In genomic region chr7:128707752-128708151, GRCh38 we compare ENCODE assay signal across 23 cellular contexts.
"Had no signal": no experiment of that assay in that cellular context is flagged by ENCODE, and none has a peak within 500 bp of the region (broad histone marks: within the 10 kb centered on the region; RNA-seq: fewer than 3 reads in every experiment).

No MANE protein-coding gene starts in this region.

- H3K4me1 Mint-ChIP-seq: memory B cell; mesothelial cell of epicardium; naive B cell; neural crest cell; stimulated activated memory B cell treated with anti-CD40 and anti-IgM and Interleukin-4, amounts not matched to agents 10 μg/mL and 1 μg/mL and 100 μg/mL, for 72 hours had no signal

- H3K27ac Mint-ChIP-seq: memory B cell; mesothelial cell of epicardium; naive B cell; natural killer cell treated with Interleukin-12 subunit alpha and Interleukin-12 subunit beta and Interleukin-15 and Interleukin-18, amount 100 ng/mL, for 72 hours; stimulated activated memory B cell treated with anti-CD40 and anti-IgM and Interleukin-4, amounts not matched to agents 10 μg/mL and 1 μg/mL and 100 μg/mL, for 72 hours; type B pancreatic cell had no signal

- ATAC-seq: left lobe of liver; mucosa of descending colon; natural killer cell treated with Interleukin-12 subunit alpha and Interleukin-12 subunit beta and Interleukin-15 and Interleukin-18, amount 100 ng/mL, for 72 hours; stimulated activated memory B cell treated with anti-CD40 and anti-IgM and Interleukin-4, amounts not matched to agents 10 μg/mL and 1 μg/mL and 100 μg/mL, for 72 hours; stimulated activated naive CD8-positive, alpha-beta T cell treated with anti-CD3 and anti-CD28 coated beads, Interleukin-15, Interleukin-2, amounts not matched to agents 100 U/mL and 50 U/mL, for 24 hours had no signal

- DNase-seq: dermis blood vessel endothelial cell; effector memory CD4-positive, alpha-beta T cell; kidney; mucosa of descending colon; naive B cell; spleen; stimulated activated CD4-positive, alpha-beta T cell treated with anti-CD3 and anti-CD28 coated beads, Interleukin-4, amount 100 ng/mL, for 4 hours; stimulated activated naive CD8-positive, alpha-beta T cell treated with anti-CD3 and anti-CD28 coated beads, Interleukin-15, Interleukin-2, amounts not matched to agents 100 U/mL and 50 U/mL, for 24 hours; substantia nigra; testis; tibial artery had no signal

- H3K4me3 Mint-ChIP-seq: memory B cell; mesothelial cell of epicardium; naive B cell; natural killer cell treated with Interleukin-12 subunit alpha and Interleukin-12 subunit beta and Interleukin-15 and Interleukin-18, amount 100 ng/mL, for 72 hours; neural crest cell; stimulated activated memory B cell treated with anti-CD40 and anti-IgM and Interleukin-4, amounts not matched to agents 10 μg/mL and 1 μg/mL and 100 μg/mL, for 72 hours; type B pancreatic cell had no signal

- H3K36me3 ChIP-seq: prostate gland, right atrium auricular region, spleen, tibial artery had no signal

- H3K9me3 Mint-ChIP-seq: memory B cell; mesothelial cell of epicardium; natural killer cell treated with Interleukin-12 subunit alpha and Interleukin-12 subunit beta and Interleukin-15 and Interleukin-18, amount 100 ng/mL, for 72 hours; stimulated activated memory B cell treated with anti-CD40 and anti-IgM and Interleukin-4, amounts not matched to agents 10 μg/mL and 1 μg/mL and 100 μg/mL, for 72 hours; type B pancreatic cell had no signal

- H3K36me3 Mint-ChIP-seq: memory B cell; mesothelial cell of epicardium; natural killer cell treated with Interleukin-12 subunit alpha and Interleukin-12 subunit beta and Interleukin-15 and Interleukin-18, amount 100 ng/mL, for 72 hours; stimulated activated memory B cell treated with anti-CD40 and anti-IgM and Interleukin-4, amounts not matched to agents 10 μg/mL and 1 μg/mL and 100 μg/mL, for 72 hours; type B pancreatic cell had no signal

- H3K27ac ChIP-seq: coronary artery, prostate gland, right atrium auricular region, skin epidermis, spleen, testis, tibial artery had no signal

- H3K27me3 ChIP-seq: right atrium auricular region, spleen, testis, tibial artery had no signal

- H3K9me3 ChIP-seq: mucosa of descending colon, prostate gland, right atrium auricular region, testis, tibial artery had no signal

- H3K4me1 ChIP-seq: prostate gland, right atrium auricular region, testis, tibial artery had no signal

- H3K4me3 ChIP-seq: coronary artery, lung, mucosa of descending colon, prostate gland, right atrium auricular region, skin epidermis, spleen, testis, tibial artery had no signal
